Comparison of ENCODE assay signal across 1 cellular context in the genomic region with DNA sequence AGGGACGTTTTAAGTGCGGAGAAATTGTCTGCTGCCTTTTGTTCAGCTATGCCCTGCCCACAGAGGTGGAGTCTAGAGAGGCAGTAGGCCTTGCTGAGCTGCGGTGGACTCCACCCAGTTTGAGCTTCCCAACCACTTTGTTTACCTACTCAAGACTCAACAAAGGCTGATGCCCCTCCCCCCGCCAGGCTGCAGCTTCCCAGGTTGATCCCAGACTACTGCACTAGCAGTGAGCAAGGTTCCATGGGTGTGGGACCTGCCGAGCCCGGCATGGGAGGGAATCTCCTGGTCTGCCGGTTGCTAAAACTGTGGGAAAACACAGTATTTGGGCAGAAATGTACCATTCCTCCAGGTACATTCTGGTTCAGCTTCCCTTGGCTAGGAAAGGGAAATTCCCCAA.
TF ChIP-seq lines count a peak whose summit lies in the region.

No MANE protein-coding gene starts in this region.

TF ChIP-seq in WTC11, 78 proteins besides CTCF, POLR2A, EP300 and RAD21 (continued from another document):
- TF ChIP-seq, protein P1, sequence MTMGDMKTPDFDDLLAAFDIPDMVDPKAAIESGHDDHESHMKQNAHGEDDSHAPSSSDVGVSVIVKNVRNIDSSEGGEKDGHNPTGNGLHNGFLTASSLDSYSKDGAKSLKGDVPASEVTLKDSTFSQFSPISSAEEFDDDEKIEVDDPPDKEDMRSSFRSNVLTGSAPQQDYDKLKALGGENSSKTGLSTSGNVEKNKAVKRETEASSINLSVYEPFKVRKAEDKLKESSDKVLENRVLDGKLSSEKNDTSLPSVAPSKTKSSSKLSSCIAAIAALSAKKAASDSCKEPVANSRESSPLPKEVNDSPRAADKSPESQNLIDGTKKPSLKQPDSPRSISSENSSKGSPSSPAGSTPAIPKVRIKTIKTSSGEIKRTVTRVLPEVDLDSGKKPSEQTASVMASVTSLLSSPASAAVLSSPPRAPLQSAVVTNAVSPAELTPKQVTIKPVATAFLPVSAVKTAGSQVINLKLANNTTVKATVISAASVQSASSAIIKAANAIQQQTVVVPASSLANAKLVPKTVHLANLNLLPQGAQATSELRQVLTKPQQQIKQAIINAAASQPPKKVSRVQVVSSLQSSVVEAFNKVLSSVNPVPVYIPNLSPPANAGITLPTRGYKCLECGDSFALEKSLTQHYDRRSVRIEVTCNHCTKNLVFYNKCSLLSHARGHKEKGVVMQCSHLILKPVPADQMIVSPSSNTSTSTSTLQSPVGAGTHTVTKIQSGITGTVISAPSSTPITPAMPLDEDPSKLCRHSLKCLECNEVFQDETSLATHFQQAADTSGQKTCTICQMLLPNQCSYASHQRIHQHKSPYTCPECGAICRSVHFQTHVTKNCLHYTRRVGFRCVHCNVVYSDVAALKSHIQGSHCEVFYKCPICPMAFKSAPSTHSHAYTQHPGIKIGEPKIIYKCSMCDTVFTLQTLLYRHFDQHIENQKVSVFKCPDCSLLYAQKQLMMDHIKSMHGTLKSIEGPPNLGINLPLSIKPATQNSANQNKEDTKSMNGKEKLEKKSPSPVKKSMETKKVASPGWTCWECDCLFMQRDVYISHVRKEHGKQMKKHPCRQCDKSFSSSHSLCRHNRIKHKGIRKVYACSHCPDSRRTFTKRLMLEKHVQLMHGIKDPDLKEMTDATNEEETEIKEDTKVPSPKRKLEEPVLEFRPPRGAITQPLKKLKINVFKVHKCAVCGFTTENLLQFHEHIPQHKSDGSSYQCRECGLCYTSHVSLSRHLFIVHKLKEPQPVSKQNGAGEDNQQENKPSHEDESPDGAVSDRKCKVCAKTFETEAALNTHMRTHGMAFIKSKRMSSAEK (CRISPR knock-in tag; IDR thresholded peaks at IDR 0.05; ENCODE audit: borderline replicate concordance) = no peak
- TF ChIP-seq, protein P2, sequence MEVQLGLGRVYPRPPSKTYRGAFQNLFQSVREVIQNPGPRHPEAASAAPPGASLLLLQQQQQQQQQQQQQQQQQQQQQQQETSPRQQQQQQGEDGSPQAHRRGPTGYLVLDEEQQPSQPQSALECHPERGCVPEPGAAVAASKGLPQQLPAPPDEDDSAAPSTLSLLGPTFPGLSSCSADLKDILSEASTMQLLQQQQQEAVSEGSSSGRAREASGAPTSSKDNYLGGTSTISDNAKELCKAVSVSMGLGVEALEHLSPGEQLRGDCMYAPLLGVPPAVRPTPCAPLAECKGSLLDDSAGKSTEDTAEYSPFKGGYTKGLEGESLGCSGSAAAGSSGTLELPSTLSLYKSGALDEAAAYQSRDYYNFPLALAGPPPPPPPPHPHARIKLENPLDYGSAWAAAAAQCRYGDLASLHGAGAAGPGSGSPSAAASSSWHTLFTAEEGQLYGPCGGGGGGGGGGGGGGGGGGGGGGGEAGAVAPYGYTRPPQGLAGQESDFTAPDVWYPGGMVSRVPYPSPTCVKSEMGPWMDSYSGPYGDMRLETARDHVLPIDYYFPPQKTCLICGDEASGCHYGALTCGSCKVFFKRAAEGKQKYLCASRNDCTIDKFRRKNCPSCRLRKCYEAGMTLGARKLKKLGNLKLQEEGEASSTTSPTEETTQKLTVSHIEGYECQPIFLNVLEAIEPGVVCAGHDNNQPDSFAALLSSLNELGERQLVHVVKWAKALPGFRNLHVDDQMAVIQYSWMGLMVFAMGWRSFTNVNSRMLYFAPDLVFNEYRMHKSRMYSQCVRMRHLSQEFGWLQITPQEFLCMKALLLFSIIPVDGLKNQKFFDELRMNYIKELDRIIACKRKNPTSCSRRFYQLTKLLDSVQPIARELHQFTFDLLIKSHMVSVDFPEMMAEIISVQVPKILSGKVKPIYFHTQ (CRISPR knock-in tag; IDR thresholded peaks at IDR 0.05) = no peak
- TF ChIP-seq, protein P3, sequence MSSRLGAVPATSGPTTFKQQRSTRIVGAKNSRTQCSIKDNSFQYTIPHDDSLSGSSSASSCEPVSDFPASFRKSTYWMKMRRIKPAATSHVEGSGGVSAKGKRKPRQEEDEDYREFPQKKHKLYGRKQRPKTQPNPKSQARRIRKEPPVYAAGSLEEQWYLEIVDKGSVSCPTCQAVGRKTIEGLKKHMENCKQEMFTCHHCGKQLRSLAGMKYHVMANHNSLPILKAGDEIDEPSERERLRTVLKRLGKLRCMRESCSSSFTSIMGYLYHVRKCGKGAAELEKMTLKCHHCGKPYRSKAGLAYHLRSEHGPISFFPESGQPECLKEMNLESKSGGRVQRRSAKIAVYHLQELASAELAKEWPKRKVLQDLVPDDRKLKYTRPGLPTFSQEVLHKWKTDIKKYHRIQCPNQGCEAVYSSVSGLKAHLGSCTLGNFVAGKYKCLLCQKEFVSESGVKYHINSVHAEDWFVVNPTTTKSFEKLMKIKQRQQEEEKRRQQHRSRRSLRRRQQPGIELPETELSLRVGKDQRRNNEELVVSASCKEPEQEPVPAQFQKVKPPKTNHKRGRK (CRISPR knock-in tag; IDR thresholded peaks at IDR 0.05; ENCODE audit: borderline replicate concordance) = no peak
- TF ChIP-seq, protein P4, sequence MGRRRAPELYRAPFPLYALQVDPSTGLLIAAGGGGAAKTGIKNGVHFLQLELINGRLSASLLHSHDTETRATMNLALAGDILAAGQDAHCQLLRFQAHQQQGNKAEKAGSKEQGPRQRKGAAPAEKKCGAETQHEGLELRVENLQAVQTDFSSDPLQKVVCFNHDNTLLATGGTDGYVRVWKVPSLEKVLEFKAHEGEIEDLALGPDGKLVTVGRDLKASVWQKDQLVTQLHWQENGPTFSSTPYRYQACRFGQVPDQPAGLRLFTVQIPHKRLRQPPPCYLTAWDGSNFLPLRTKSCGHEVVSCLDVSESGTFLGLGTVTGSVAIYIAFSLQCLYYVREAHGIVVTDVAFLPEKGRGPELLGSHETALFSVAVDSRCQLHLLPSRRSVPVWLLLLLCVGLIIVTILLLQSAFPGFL (CRISPR knock-in tag; IDR thresholded peaks at IDR 0.05; ENCODE audit: borderline replicate concordance) = no peak
